ENCODE assay signal across 12 cellular contexts in genomic region chr11:126700773-126701554, GRCh38.
DNase-seq lines count a peak whose midpoint lies in the region; ATAC-seq, FAIRE-seq and TF ChIP-seq lines count a peak whose summit lies in the region.
"Had no signal": no experiment of that assay in that cellular context is flagged by ENCODE, and none has a peak within 500 bp of the region (broad histone marks: within the 10 kb centered on the region; RNA-seq: fewer than 3 reads in every experiment).

No MANE protein-coding gene starts in this region.

- DNase-seq in Caki2 (ENCODE audit: low read depth) (peak; percentile 14), caudate nucleus (lab: John Stamatoyannopoulos, UW) (peak in 12 of 61 donors; percentile 18 to 59 (median 34)), D721Med (ENCODE audit: insufficient read length, low spot score) (no peak), glomerular visceral epithelial cell (ENCODE audit: extremely low spot score) (no peak)
- no peak for DNase-seq in activated T-cell treated with anti-CD3 and anti-CD28 coated beads, Interleukin-2, amount 50 U/mL, for 72 hours
- DNase-seq: activated naive CD4-positive, alpha-beta T cell; NCI-H226 had no signal

- no peaks in the 10 kb centered on the region for H3K9me3 Mint-ChIP-seq in activated T-cell treated with anti-CD3 and anti-CD28 coated beads, Interleukin-2, amount 50 U/mL, for 72 hours

- in situ Hi-C loops in Caki2 (cut with HindIII; ENCODE audit: low pct_unique_long_range_greater_than_20kb, low sequenced_read_pairs), result no loop called here

- no peak overlapping the region for H3K4me3 Mint-ChIP-seq in activated T-cell treated with anti-CD3 and anti-CD28 coated beads, Interleukin-2, amount 50 U/mL, for 72 hours

- no peaks in the 10 kb centered on the region for H3K9me3 ChIP-seq in gastroesophageal sphincter

- no peaks in the 10 kb centered on the region for H3K4me1 Mint-ChIP-seq in activated T-cell treated with anti-CD3 and anti-CD28 coated beads, Interleukin-2, amount 50 U/mL, for 72 hours (ENCODE audit: low read depth)

- no peak for FAIRE-seq in D721Med (lab: Jason Lieb, UNC)
- FAIRE-seq: G401.6 had no signal

- H3K27me3 ChIP-seq in gastroesophageal sphincter, result no peaks in the 10 kb centered on the region

- no peak for TF ChIP-seq CTCF in gastroesophageal sphincter (IDR thresholded peaks at IDR 0.05)
- no peak for TF ChIP-seq CTCF in D721Med (IDR thresholded peaks at IDR 0.05; ENCODE audit: insufficient read depth, missing control alignments)

- TF ChIP-seq EP300 in gastroesophageal sphincter (IDR thresholded peaks at IDR 0.05), result no peak

- ATAC-seq in GM19452 (IDR thresholded peaks at IDR 0.05; ENCODE audit: unreplicated experiment) (peak; percentile 71), HG03045 (IDR thresholded peaks at IDR 0.05; ENCODE audit: unreplicated experiment) (peak; percentile 67), gastroesophageal sphincter (no peak)
- ATAC-seq in activated T-cell treated with anti-CD3 and anti-CD28 coated beads, Interleukin-2, amount 50 U/mL, for 72 hours (replicated peaks in 1 of 2), result no peak

- no peaks in the 10 kb centered on the region for H3K36me3 ChIP-seq in gastroesophageal sphincter

- WGBS in gastroesophageal sphincter (ENCODE audit: low coverage in 1 of 2), 2 donors, result 64 to 74% methylated on average over 6 of the region's 9 CpGs

- H3K36me3 Mint-ChIP-seq in activated T-cell treated with anti-CD3 and anti-CD28 coated beads, Interleukin-2, amount 50 U/mL, for 72 hours (ENCODE audit: insufficient read depth in 2 of 2), result no peaks in the 10 kb centered on the region

- H3K4me1 ChIP-seq in gastroesophageal sphincter, result peaks cover 0 to 16% (median 0%) of the 10 kb centered on the region in 3 donors

- H3K4me3 ChIP-seq in gastroesophageal sphincter, result no peak overlapping the region
- H3K4me3 ChIP-seq: SK-N-MC had no signal

- H3K27ac Mint-ChIP-seq in activated T-cell treated with anti-CD3 and anti-CD28 coated beads, Interleukin-2, amount 50 U/mL, for 72 hours, result no peak overlapping the region

- TF ChIP-seq POLR2A in gastroesophageal sphincter (IDR thresholded peaks at IDR 0.05), result no peak

- H3K27me3 Mint-ChIP-seq in activated T-cell treated with anti-CD3 and anti-CD28 coated beads, Interleukin-2, amount 50 U/mL, for 72 hours (ENCODE audit: low read depth), result peaks cover 8% of the 10 kb centered on the region

- peak overlapping the region; percentile 45 for H3K27ac ChIP-seq in caudate nucleus (ENCODE audit: low read depth, low read length)
- peak overlapping the region in 1 of 4 donors; percentile 36 for H3K27ac ChIP-seq in gastroesophageal sphincter
- H3K27ac ChIP-seq: SK-N-MC had no signal

Comparison
In these comparisons a context has a peak if more than half of its experiments do, and no peak if none do; other contexts are left out.
1. ATAC-seq: peak in GM19452 (single experiment) and HG03045 (single experiment); none in gastroesophageal sphincter (single experiment) and activated T-cell treated with anti-CD3 and anti-CD28 coated beads, Interleukin-2, amount 50 U/mL, for 72 hours (0 of 2).